17 cellular contexts compared by ENCODE assay signal in genomic region chr2:220127311-220127710, GRCh38.
"Had no signal": no experiment of that assay in that cellular context is flagged by ENCODE, and none has a peak within 500 bp of the region (broad histone marks: within the 10 kb centered on the region; RNA-seq: fewer than 3 reads in every experiment).

No MANE protein-coding gene starts in this region.

- H2AFZ ChIP-seq: hepatocyte had no signal

- H3K9me3 ChIP-seq: right atrium auricular region, transverse colon had no signal

- H3K79me2 ChIP-seq: hepatocyte had no signal

- H3K4me1 ChIP-seq: ascending aorta, right atrium auricular region, transverse colon had no signal

- H3K27ac ChIP-seq: ascending aorta, hepatocyte, right atrium auricular region, transverse colon had no signal

- H3K27me3 ChIP-seq: ascending aorta, hepatocyte, right atrium auricular region, transverse colon had no signal

- ATAC-seq: effector memory CD8-positive, alpha-beta T cell; natural killer cell had no signal

- H3K36me3 ChIP-seq: ascending aorta, right atrium auricular region, transverse colon had no signal

- DNase-seq: activated CD4-positive, CD25-positive, alpha-beta regulatory T cell treated with anti-CD3 and anti-CD28 coated beads, Interleukin-2, amount 50 U/mL, for 72 hours; activated naive CD4-positive, alpha-beta T cell treated with anti-CD3 and anti-CD28 coated beads, Interleukin-2, amount 10 ng/mL, durations not matched to agents 7 days and 5 days; activated T-cell treated with anti-CD3 and anti-CD28 coated beads for 4 hours; dermis blood vessel endothelial cell; effector memory CD8-positive, alpha-beta T cell; islet precursor cell; left ventricle myocardium superior; mesenchymal stem cell; natural killer cell; stimulated activated CD4-positive, alpha-beta T cell treated with anti-CD3 and anti-CD28 coated beads, Interleukin-4, amount 100 ng/mL, for 4 hours; stimulated activated CD8-positive, alpha-beta memory T cell treated with anti-CD3 and anti-CD28 coated beads, Interleukin-4, amount 100 ng/mL, for 48 hours; stimulated activated naive CD4-positive, alpha-beta T cell treated with Interleukin-2 at 50 U/mL for 16 hours; substantia nigra; transverse colon had no signal

- H3K4me3 ChIP-seq: ascending aorta, hepatocyte, right atrium auricular region, transverse colon had no signal

- H3K4me2 ChIP-seq: hepatocyte had no signal
